ENCODE assay signal across 22 cellular contexts in the genomic region with DNA sequence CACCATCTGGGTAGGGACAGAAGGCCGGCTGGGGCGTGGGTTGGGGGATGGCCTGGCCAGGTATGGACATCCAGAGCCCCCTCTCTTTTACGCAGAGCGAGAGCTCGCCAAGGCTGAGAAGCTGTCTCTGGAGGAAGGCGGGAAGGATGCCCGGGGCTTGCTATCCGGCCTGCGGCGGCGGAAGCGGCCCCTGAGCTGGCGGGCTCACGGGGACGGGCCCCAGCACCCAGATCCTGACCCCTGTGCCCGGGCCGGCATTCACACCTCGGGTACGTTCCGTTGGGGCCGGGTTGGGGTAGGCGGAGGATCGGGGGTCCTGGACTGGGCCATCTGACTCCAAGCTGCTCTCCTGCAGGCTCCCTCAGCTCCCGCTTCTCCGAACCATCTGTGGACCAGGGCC. TPM values are rescaled to one million over a fixed set of nuclear protein-coding genes. Genes with fewer than 3 reads are reported as not detected.
DNase-seq lines count a peak whose midpoint lies in the region; ATAC-seq and TF ChIP-seq lines count a peak whose summit lies in the region.
"Had no signal": no experiment of that assay in that cellular context is flagged by ENCODE, and none has a peak within 500 bp of the region (broad histone marks: within the 10 kb centered on the region; RNA-seq: fewer than 3 reads in every experiment).

No MANE protein-coding gene starts in this region.

- H3K36me3 Mint-ChIP-seq in CD4-positive, alpha-beta T cell (ENCODE audit: low read depth), result peaks cover 88% of the 10 kb centered on the region
- peaks cover 58% of the 10 kb centered on the region for H3K36me3 Mint-ChIP-seq in central memory CD8-positive, alpha-beta T cell (ENCODE audit: insufficient read depth)

- H3K36me3 ChIP-seq in osteoblast (ENCODE audit: insufficient read depth, low read length) (peaks cover 65% of the 10 kb centered on the region), adrenal gland (replicated peaks in 1 of 2) (peaks cover 0 to 99% of the 10 kb centered on the region in 2 donors), MM.1S (replicated peaks; ENCODE audit: insufficient read depth, low read length) (no peaks in the 10 kb centered on the region)

- ATAC-seq in Right ventricle myocardium superior (ENCODE audit: poor library complexity) (no peak), left cardiac atrium (no peak)
- no peak for ATAC-seq in CD4-positive, alpha-beta T cell (ENCODE audit: poor library complexity)
- no peak for ATAC-seq in central memory CD8-positive, alpha-beta T cell (replicated peaks; ENCODE audit: extremely low read depth, poor library complexity, severe bottlenecking)
- ATAC-seq: CD8-positive, alpha-beta T cell had no signal

- H3K9me2 ChIP-seq in MM.1S (replicated peaks; ENCODE audit: insufficient read depth, low read length), result no peaks in the 10 kb centered on the region

- H3K4me1 ChIP-seq in osteoblast (ENCODE audit: insufficient read depth, low read length), result no peaks in the 10 kb centered on the region
- no peaks in the 10 kb centered on the region for H3K4me1 ChIP-seq in adrenal gland (replicated peaks in 1 of 2)
- no peaks in the 10 kb centered on the region for H3K4me1 ChIP-seq in MM.1S (ENCODE audit: low read length)
- H3K4me1 ChIP-seq: HAP-1 had no signal

- peaks cover 11% of the 10 kb centered on the region for H3K4me1 Mint-ChIP-seq in CD4-positive, alpha-beta T cell (ENCODE audit: low read depth)
- peaks cover 23% of the 10 kb centered on the region for H3K4me1 Mint-ChIP-seq in central memory CD8-positive, alpha-beta T cell

- H3K27ac ChIP-seq in CD4-positive, alpha-beta T cell (ENCODE audit: low read depth, low read length), result peak overlapping the region; percentile 7
- H3K27ac ChIP-seq in osteoblast (ENCODE audit: low read depth, low read length), result no peak overlapping the region
- H3K27ac ChIP-seq in adrenal gland, result no peak overlapping the region
- no peak overlapping the region for H3K27ac ChIP-seq in MM.1S (ENCODE audit: low read length)
- H3K27ac ChIP-seq: BLaER1, HL-60 had no signal

- H3K9me3 Mint-ChIP-seq in CD4-positive, alpha-beta T cell, result no peaks in the 10 kb centered on the region
- no peaks in the 10 kb centered on the region for H3K9me3 Mint-ChIP-seq in central memory CD8-positive, alpha-beta T cell
- H3K9me3 Mint-ChIP-seq: CD14-positive monocyte; CD8-positive, alpha-beta T cell had no signal

- no peak overlapping the region for H3K9ac ChIP-seq in MM.1S (ENCODE audit: low read length)
- H3K9ac ChIP-seq: BLaER1 had no signal

- H3K27me3 Mint-ChIP-seq in CD4-positive, alpha-beta T cell, result no peaks in the 10 kb centered on the region
- no peaks in the 10 kb centered on the region for H3K27me3 Mint-ChIP-seq in central memory CD8-positive, alpha-beta T cell

- H3K79me2 ChIP-seq in osteoblast (ENCODE audit: insufficient read depth, low read length) (no peaks in the 10 kb centered on the region), MM.1S (ENCODE audit: low read length) (no peaks in the 10 kb centered on the region)

- H2AFZ ChIP-seq in osteoblast (ENCODE audit: low read length) (no peak overlapping the region), MM.1S (ENCODE audit: low read length) (no peak overlapping the region)

- H3K4me2 ChIP-seq in osteoblast (ENCODE audit: insufficient read depth, low read length), result no peak overlapping the region
- H3K4me2 ChIP-seq in MM.1S (ENCODE audit: low read depth, low read length), result no peak overlapping the region
- H3K4me2 ChIP-seq: BLaER1 had no signal

- 95 to 96% (median 95%) methylated on average over 3 to 25 of the region's 25 CpGs for WGBS in adrenal gland, 4 donors

- no peak overlapping the region for H3K27ac Mint-ChIP-seq in CD4-positive, alpha-beta T cell
- peak overlapping the region; percentile 51 for H3K27ac Mint-ChIP-seq in central memory CD8-positive, alpha-beta T cell (ENCODE audit: low read depth)

- H4K20me1 ChIP-seq in osteoblast (ENCODE audit: insufficient read depth, low read length), result peaks cover 3% of the 10 kb centered on the region
- H4K20me1 ChIP-seq in MM.1S (ENCODE audit: insufficient read depth, low read length), result no peaks in the 10 kb centered on the region

- no peak overlapping the region for H3K4me3 ChIP-seq in osteoblast (ENCODE audit: insufficient read depth, low read length)
- no peak overlapping the region for H3K4me3 ChIP-seq in adrenal gland
- H3K4me3 ChIP-seq in MM.1S (ENCODE audit: low read length), result no peak overlapping the region
- H3K4me3 ChIP-seq: BLaER1, HAP-1 had no signal

- no peak overlapping the region for H3K4me3 Mint-ChIP-seq in CD4-positive, alpha-beta T cell
- no peak overlapping the region for H3K4me3 Mint-ChIP-seq in central memory CD8-positive, alpha-beta T cell
- H3K4me3 Mint-ChIP-seq: CD14-positive monocyte; CD8-positive, alpha-beta T cell had no signal

- intact Hi-C loops in Right ventricle myocardium superior (cut with DNase I), result no loop called here
- intact Hi-C loops in left cardiac atrium (cut with DNase I), result no loop called here
- intact Hi-C loops in CD4-positive, alpha-beta T cell (cut with DNase I, micrococcal nuclease), result no loop called here
- intact Hi-C loops in adrenal gland (cut with DNase I), result no loop called here

- TF ChIP-seq POLR2A in adrenal gland (IDR thresholded peaks at IDR 0.05), result no peak

- no peaks in the 10 kb centered on the region for H3K27me3 ChIP-seq in CD4-positive, alpha-beta T cell (ENCODE audit: control insufficient read depth, insufficient read depth, low read length)
- no peaks in the 10 kb centered on the region for H3K27me3 ChIP-seq in osteoblast (ENCODE audit: insufficient read depth, low read length)
- H3K27me3 ChIP-seq in adrenal gland, result no peaks in the 10 kb centered on the region
- no peaks in the 10 kb centered on the region for H3K27me3 ChIP-seq in MM.1S (replicated peaks; ENCODE audit: insufficient read depth, low read length)
- H3K27me3 ChIP-seq: BLaER1 had no signal

- DNase-seq in Right ventricle myocardium superior, result peak; percentile 37
- no peak for DNase-seq in left cardiac atrium
- DNase-seq in CD4-positive, alpha-beta T cell, result no peak
- no peak for DNase-seq in central memory CD8-positive, alpha-beta T cell (ENCODE audit: low spot score in 2 of 2)
- DNase-seq in osteoblast (ENCODE audit: insufficient read length, low spot score, missing footprints), result peak; percentile 66
- DNase-seq in adrenal gland, result no peak
- DNase-seq in OCI-M2 (lab: John Stamatoyannopoulos, UW; ENCODE audit: unreplicated experiment), result no peak
- DNase-seq in MM.1S, result no peak
- DNase-seq: 8988T; Calu3; CD8-positive, alpha-beta T cell; DMS79 treated with DMSO at 0.1 percent for 48 hours; GF-D8; GOT3; IMR-90 had no signal

- CTCF ChIA-PET in CD4-positive, alpha-beta T cell (lab: Charles Lee), result no interaction called here

- POLR2A ChIA-PET in CD4-positive, alpha-beta T cell (lab: Charles Lee), result no interaction called here

- no peak for TF ChIP-seq CTCF in CD4-positive, alpha-beta T cell (IDR thresholded peaks at IDR 0.05)
- TF ChIP-seq CTCF in osteoblast (IDR thresholded peaks at IDR 0.05; ENCODE audit: extremely low read depth, low read depth, low read length) (no peak), adrenal gland (IDR thresholded peaks at IDR 0.05) (no peak), MM.1S (IDR thresholded peaks at IDR 0.05; ENCODE audit: low read length) (no peak)

- H3K9me3 ChIP-seq in CD4-positive, alpha-beta T cell (ENCODE audit: control insufficient read depth, low read length), result no peaks in the 10 kb centered on the region
- no peaks in the 10 kb centered on the region for H3K9me3 ChIP-seq in osteoblast (ENCODE audit: low read depth, low read length)
- H3K9me3 ChIP-seq in adrenal gland (replicated peaks in 1 of 3), result no peaks in the 10 kb centered on the region
- no peaks in the 10 kb centered on the region for H3K9me3 ChIP-seq in MM.1S (replicated peaks; ENCODE audit: insufficient read depth, low read length)
- H3K9me3 ChIP-seq: BLaER1, HAP-1 had no signal

- no peaks in the 10 kb centered on the region for H3F3A ChIP-seq in MM.1S (ENCODE audit: insufficient read depth, low read length)

RNA-seq across cellular contexts. Expression of a gene that starts 8.7 kb away (rescaled TPM):
- total RNA-seq in Right ventricle myocardium superior, result 48.2 TPM
- total RNA-seq in left cardiac atrium, result 100 to 1,000 TPM in 1 of 2 donors, 10 to 100 TPM in 1; 73.6 to 163 TPM
- 1 to 10 TPM; 1.4 to 2.3 TPM for total RNA-seq in CD4-positive, alpha-beta T cell
- total RNA-seq in osteoblast, result 4.7 and 5.6 TPM in 2 replicates
- total RNA-seq in adrenal gland, result 10 to 100 TPM in 6 of 8 donors, 1 to 10 TPM in 2; 9.5 to 34.5 (median 15.8) TPM
- 10 to 100 TPM in 2 of 3 donors, 1 to 10 TPM in 1; 4.4 to 13.2 (median 11.6) TPM for polyA plus RNA-seq in adrenal gland

RNA-seq across cellular contexts. Expression of a gene that starts 19.9 kb away (rescaled TPM):
- total RNA-seq in Right ventricle myocardium superior (5.6 TPM), left cardiac atrium (1 to 10 TPM; 5.6 to 7.2 TPM), osteoblast (under 0.01 and 0.29 TPM in 2 replicates), adrenal gland (1 to 10 TPM in 2 of 8 donors, under 1 TPM in 5, not detected in 1; 0.20 to 2.6 (median 0.87) TPM)
- not detected for total RNA-seq in CD4-positive, alpha-beta T cell
- polyA plus RNA-seq in adrenal gland, result 1 to 10 TPM in 1 of 3 donors, under 1 TPM in 1, not detected in 1; 0.88 to 1.7 TPM
- total RNA-seq: A673; CD8-positive, alpha-beta T cell; HT1080; IMR-90 had no signal
- polyA plus RNA-seq: AG04450, CD14-positive monocyte, IMR-90 had no signal

RNA-seq across cellular contexts. Expression of a gene that starts 21.5 kb away (rescaled TPM):
- total RNA-seq in Right ventricle myocardium superior, result 25.5 TPM
- 10 to 100 TPM; 29.2 to 45.5 TPM for total RNA-seq in left cardiac atrium
- total RNA-seq in CD4-positive, alpha-beta T cell, result 100 to 1,000 TPM; 221 to 229 TPM
- 29.7 and 33.6 TPM in 2 replicates for total RNA-seq in osteoblast
- 100 to 1,000 TPM in 1 of 8 donors, 10 to 100 TPM in 7; 42.4 to 101 (median 81.5) TPM for total RNA-seq in adrenal gland
- polyA plus RNA-seq in adrenal gland, result 100 to 1,000 TPM in 1 of 3 donors, 10 to 100 TPM in 2; 41.5 to 125 (median 74.9) TPM

RNA-seq across cellular contexts. Expression of a gene that starts 57.6 kb away (rescaled TPM):
- 3.3 TPM for total RNA-seq in Right ventricle myocardium superior
- 1 to 10 TPM; 3.1 to 5.5 TPM for total RNA-seq in left cardiac atrium
- total RNA-seq in CD4-positive, alpha-beta T cell, result 1 to 10 TPM; 6.8 to 8.9 TPM
- 6.2 TPM in 2 replicates for total RNA-seq in osteoblast
- total RNA-seq in adrenal gland, result 1 to 10 TPM; 3.3 to 8.4 (median 6.8) TPM
- polyA plus RNA-seq in adrenal gland, result 1 to 10 TPM in 1 of 3 donors, under 1 TPM in 2; 0.61 to 2.1 (median 0.97) TPM

Comparison
In these comparisons a context has a peak if more than half of its experiments do, and no peak if none do; other contexts are left out.
1. DNase-seq: peak in Right ventricle myocardium superior (single experiment) and osteoblast (single experiment); none in left cardiac atrium (single experiment), CD4-positive, alpha-beta T cell (0 of 10), central memory CD8-positive, alpha-beta T cell (0 of 2), adrenal gland (0 of 7), OCI-M2 (single experiment) and MM.1S (single experiment).